In the genomic region with DNA sequence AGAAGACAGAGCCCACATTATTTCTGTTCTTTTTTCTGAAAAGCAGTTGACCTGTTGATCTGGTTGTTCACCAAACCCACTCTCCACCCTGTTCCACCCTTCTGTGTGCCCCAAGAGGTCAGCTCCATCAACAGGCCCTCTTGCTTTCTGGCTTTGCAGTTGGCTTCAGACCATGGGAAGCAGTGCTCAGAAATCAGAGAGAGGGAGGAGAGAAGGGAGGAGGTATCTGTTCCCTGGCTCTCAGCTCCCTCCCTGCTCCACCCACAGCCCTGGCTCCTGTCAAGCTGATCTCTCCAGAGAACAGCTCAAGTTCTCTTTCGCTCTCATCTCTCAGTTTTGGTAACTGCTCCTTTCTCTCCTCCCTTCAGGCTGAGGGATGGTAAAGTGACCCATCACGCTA, we compare ENCODE assay signal across 13 cellular contexts.
DNase-seq lines count a peak whose midpoint lies in the region; ATAC-seq and TF ChIP-seq lines count a peak whose summit lies in the region.
"Had no signal": no experiment of that assay in that cellular context is flagged by ENCODE, and none has a peak within 500 bp of the region (broad histone marks: within the 10 kb centered on the region; RNA-seq: fewer than 3 reads in every experiment).

No MANE protein-coding gene starts in this region.

- H3K9me3 ChIP-seq in PC-3 (ENCODE audit: low read length) (no peaks in the 10 kb centered on the region), fibroblast of lung (ENCODE audit: control insufficient read depth, insufficient read depth, low read depth, low read length) (no peaks in the 10 kb centered on the region), testis (no peaks in the 10 kb centered on the region)

- ATAC-seq in PC-3 (peak; percentile 42), memory B cell (ENCODE audit: low read depth) (no peak)
- ATAC-seq: HCT116, K562, Panc1 had no signal

- H3K4me2 ChIP-seq in PC-3 (ENCODE audit: low read length) (no peak overlapping the region), fibroblast of lung (ENCODE audit: extremely low read depth, insufficient read depth, low read length) (no peak overlapping the region)

- H3K9ac ChIP-seq in PC-3 (ENCODE audit: low read length) (no peak overlapping the region), fibroblast of lung (ENCODE audit: insufficient read depth, low read length) (no peak overlapping the region)

- H3K4me3 Mint-ChIP-seq in memory B cell = no peak overlapping the region
- H3K4me3 Mint-ChIP-seq in activated T-helper 1 cell treated with anti-CD3 and anti-CD28 coated beads, Interleukin-12 subunit alpha, Interleukin-12 subunit beta, Interleukin-2, Interleukin-4 antibody, amounts not matched to agents 30 ng/mL and 10 ng/mL and 1 ng/mL, durations not matched to agents 14 hours and 24 hours and 36 hours = no peak overlapping the region
- H3K4me3 Mint-ChIP-seq: immature natural killer cell had no signal

- no peak overlapping the region; the same call in 1 of the 2 replicates for H2AFZ ChIP-seq in PC-3 (ENCODE audit: low read length)
- H2AFZ ChIP-seq in fibroblast of lung (ENCODE audit: low read length) = peak overlapping the region; percentile 32

- no peak for DNase-seq in PC-3
- peak in 1 of 2 donors; percentile 84 for DNase-seq in fibroblast of lung (ENCODE audit: low read depth in 2 of 2)
- no peak for DNase-seq in memory B cell (ENCODE audit: low spot score in 2 of 2)
- peak; percentile 65 for DNase-seq in testis
- DNase-seq in epidermal melanocyte (ENCODE audit: insufficient read length, low spot score) = no peak
- no peak for DNase-seq in activated CD8-positive, alpha-beta memory T cell treated with anti-CD3 and anti-CD28 coated beads, Interleukin-2, amount 50 U/mL, for 4 hours
- no peak for DNase-seq in stimulated activated CD4-positive, alpha-beta T cell treated with anti-CD3 and anti-CD28 coated beads, Interleukin-15, amount 100 ng/mL, for 24 hours
- DNase-seq in activated T-helper 1 cell treated with anti-CD3 and anti-CD28 coated beads, Interleukin-12 subunit alpha, Interleukin-12 subunit beta, Interleukin-2, Interleukin-4 antibody, amounts not matched to agents 30 ng/mL and 10 ng/mL and 1 ng/mL, durations not matched to agents 14 hours and 24 hours and 36 hours (ENCODE audit: low spot score) = no peak
- DNase-seq: immature natural killer cell, NCI-H1930 had no signal

- TF ChIP-seq CTCF in PC-3 (conservative IDR thresholded peaks at IDR 0.05; ENCODE audit: low read depth, low read length) (no peak), fibroblast of lung (conservative IDR thresholded peaks at IDR 0.05 in 1 of 2, IDR thresholded peaks at IDR 0.05 in 1 of 2; ENCODE audit: low read depth in 1 of 2, low read length in 2 of 2) (no peak), testis (IDR thresholded peaks at IDR 0.05) (no peak)

- no peaks in the 10 kb centered on the region for H3K9me2 ChIP-seq in PC-3 (replicated peaks; ENCODE audit: low read length)

- no peaks in the 10 kb centered on the region for H3K4me1 Mint-ChIP-seq in memory B cell
- no peaks in the 10 kb centered on the region for H3K4me1 Mint-ChIP-seq in activated T-helper 1 cell treated with anti-CD3 and anti-CD28 coated beads, Interleukin-12 subunit alpha, Interleukin-12 subunit beta, Interleukin-2, Interleukin-4 antibody, amounts not matched to agents 30 ng/mL and 10 ng/mL and 1 ng/mL, durations not matched to agents 14 hours and 24 hours and 36 hours (ENCODE audit: low read depth)
- H3K4me1 Mint-ChIP-seq: immature natural killer cell had no signal

- H3K27ac ChIP-seq in PC-3 (ENCODE audit: low read length) (no peak overlapping the region), fibroblast of lung (ENCODE audit: insufficient read depth, low read length) (no peak overlapping the region), testis (peak overlapping the region in 1 of 2 donors; percentile 65)

- intact Hi-C loops in PC-3 (cut with micrococcal nuclease) = no loop called here
- intact Hi-C loops in testis (cut with DNase I; ENCODE audit: low total_unique reads) = no loop called here
- intact Hi-C loops in activated T-helper 1 cell treated with anti-CD3 and anti-CD28 coated beads, Interleukin-12 subunit alpha, Interleukin-12 subunit beta, Interleukin-2, Interleukin-4 antibody, amounts not matched to agents 30 ng/mL and 10 ng/mL and 1 ng/mL, durations not matched to agents 14 hours and 24 hours and 36 hours (cut with micrococcal nuclease) = no loop called here

- H3F3A ChIP-seq in PC-3 (ENCODE audit: low read length, unreplicated experiment) = no peaks in the 10 kb centered on the region

- H3K4me3 ChIP-seq in PC-3 (ENCODE audit: low read length) = no peak overlapping the region
- no peak overlapping the region for H3K4me3 ChIP-seq in fibroblast of lung (replicated peaks in 1 of 4; ENCODE audit: control extremely low read depth in 1 of 4, insufficient read depth in 1 of 4, low read depth in 3 of 4, low read length in 4 of 4)
- H3K4me3 ChIP-seq in testis = no peak overlapping the region
- H3K4me3 ChIP-seq: K562 had no signal

- H3K4me1 ChIP-seq in PC-3 (ENCODE audit: insufficient read depth, low read length) (peaks cover 5% of the 10 kb centered on the region; the same call in 1 of the 2 replicates), fibroblast of lung (ENCODE audit: control insufficient read depth, extremely low read depth, insufficient read depth, low read length) (peaks cover 3% of the 10 kb centered on the region), testis (no peaks in the 10 kb centered on the region)

- H3K27me3 Mint-ChIP-seq in memory B cell = peaks cover 10% of the 10 kb centered on the region
- H3K27me3 Mint-ChIP-seq in activated T-helper 1 cell treated with anti-CD3 and anti-CD28 coated beads, Interleukin-12 subunit alpha, Interleukin-12 subunit beta, Interleukin-2, Interleukin-4 antibody, amounts not matched to agents 30 ng/mL and 10 ng/mL and 1 ng/mL, durations not matched to agents 14 hours and 24 hours and 36 hours (ENCODE audit: insufficient read depth) = peaks cover 4% of the 10 kb centered on the region

- peak overlapping the region; percentile 4 for H3K27ac Mint-ChIP-seq in memory B cell
- H3K27ac Mint-ChIP-seq in activated T-helper 1 cell treated with anti-CD3 and anti-CD28 coated beads, Interleukin-12 subunit alpha, Interleukin-12 subunit beta, Interleukin-2, Interleukin-4 antibody, amounts not matched to agents 30 ng/mL and 10 ng/mL and 1 ng/mL, durations not matched to agents 14 hours and 24 hours and 36 hours = no peak overlapping the region
- H3K27ac Mint-ChIP-seq: immature natural killer cell had no signal

- no peaks in the 10 kb centered on the region for H3K36me3 ChIP-seq in PC-3 (ENCODE audit: low read depth, low read length)
- no peaks in the 10 kb centered on the region for H3K36me3 ChIP-seq in fibroblast of lung (ENCODE audit: control insufficient read depth, insufficient read depth, low read length)
- H3K36me3 ChIP-seq in testis (ENCODE audit: low read depth, missing control alignments) = no peaks in the 10 kb centered on the region

- CTCF ChIA-PET in PC-3 (lab: Charles Lee) = no interaction called here

- WGBS in testis, 2 donors = 44 to 50% methylated on average over 2 of the region's 2 CpGs

- no peak for TF ChIP-seq POLR2A in testis (IDR thresholded peaks at IDR 0.05)

- H3K9me3 Mint-ChIP-seq in memory B cell = no peaks in the 10 kb centered on the region
- H3K9me3 Mint-ChIP-seq in activated T-helper 1 cell treated with anti-CD3 and anti-CD28 coated beads, Interleukin-12 subunit alpha, Interleukin-12 subunit beta, Interleukin-2, Interleukin-4 antibody, amounts not matched to agents 30 ng/mL and 10 ng/mL and 1 ng/mL, durations not matched to agents 14 hours and 24 hours and 36 hours = no peaks in the 10 kb centered on the region
- H3K9me3 Mint-ChIP-seq: immature natural killer cell had no signal

- H4K20me1 ChIP-seq in PC-3 (ENCODE audit: low read length) = no peaks in the 10 kb centered on the region
- no peaks in the 10 kb centered on the region for H4K20me1 ChIP-seq in fibroblast of lung (ENCODE audit: control insufficient read depth, extremely low read depth, insufficient read depth, low read length)

- POLR2A ChIA-PET in PC-3 (lab: Charles Lee; ENCODE audit: unreplicated experiment) = no interaction called here

- H3K36me3 Mint-ChIP-seq in memory B cell = no peaks in the 10 kb centered on the region
- H3K36me3 Mint-ChIP-seq in activated T-helper 1 cell treated with anti-CD3 and anti-CD28 coated beads, Interleukin-12 subunit alpha, Interleukin-12 subunit beta, Interleukin-2, Interleukin-4 antibody, amounts not matched to agents 30 ng/mL and 10 ng/mL and 1 ng/mL, durations not matched to agents 14 hours and 24 hours and 36 hours (ENCODE audit: low read depth) = no peaks in the 10 kb centered on the region
- H3K36me3 Mint-ChIP-seq: immature natural killer cell had no signal

- H3K27me3 ChIP-seq in PC-3 (ENCODE audit: low read length) (no peaks in the 10 kb centered on the region), fibroblast of lung (ENCODE audit: control insufficient read depth, insufficient read depth, low read length) (no peaks in the 10 kb centered on the region), testis (no peaks in the 10 kb centered on the region)

- H3K79me2 ChIP-seq in PC-3 (ENCODE audit: low read length) = no peaks in the 10 kb centered on the region
- no peaks in the 10 kb centered on the region for H3K79me2 ChIP-seq in fibroblast of lung (ENCODE audit: control insufficient read depth, insufficient read depth, low read length)

- BruUV-seq in PC-3 (replicated peaks; lab: Mats Ljungman, UMichigan) = no TSS peak
